In the genomic region with DNA sequence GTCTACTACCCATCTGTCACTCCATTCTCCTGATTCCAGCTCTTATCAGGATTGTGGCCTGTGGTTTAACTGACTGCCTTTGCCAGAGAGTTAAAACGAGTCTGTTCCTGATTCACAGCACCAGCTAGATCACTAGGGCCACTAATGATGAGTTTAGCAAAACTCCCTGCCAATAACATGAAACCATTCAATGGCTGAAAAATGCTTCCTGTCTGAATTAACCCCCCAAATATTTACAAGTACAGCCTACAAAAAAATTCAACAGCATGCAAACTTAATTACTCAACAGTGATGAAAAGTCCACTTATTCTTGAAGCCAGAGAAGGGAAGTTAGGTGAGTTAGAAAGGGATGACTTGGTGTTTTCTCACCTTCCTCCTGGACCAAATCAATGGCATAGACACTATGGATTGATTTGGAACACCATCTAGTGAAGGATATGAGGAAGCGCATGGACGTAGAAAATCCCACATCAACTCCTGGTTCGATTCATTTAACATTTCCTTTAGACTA, we compare ENCODE assay signal across 9 cellular contexts.
DNase-seq lines count a peak whose midpoint lies in the region; ATAC-seq and TF ChIP-seq lines count a peak whose summit lies in the region.
"Had no signal": no experiment of that assay in that cellular context is flagged by ENCODE, and none has a peak within 500 bp of the region (broad histone marks: within the 10 kb centered on the region; RNA-seq: fewer than 3 reads in every experiment).

No MANE protein-coding gene starts in this region.

- H2AFZ ChIP-seq in Loucy (ENCODE audit: low read length) (no peak overlapping the region), mammary epithelial cell (ENCODE audit: low read depth, low read length) (no peak overlapping the region)

- WGBS in mammary epithelial cell (ENCODE audit: low coverage, missing lambda C conversion rate): 67% methylated on average over 4 of the region's 4 CpGs

- H4K20me1 ChIP-seq in BLaER1 treated with 17β-estradiol and CSF1 and Interleukin-3, amounts not matched to agents 10 nM and 100 nM: no peaks in the 10 kb centered on the region
- H4K20me1 ChIP-seq in Loucy (ENCODE audit: insufficient read depth, low read length, poor library complexity, severe bottlenecking) (no peaks in the 10 kb centered on the region), mammary epithelial cell (ENCODE audit: insufficient read depth, low read length) (no peaks in the 10 kb centered on the region)

- no peaks in the 10 kb centered on the region for H3K27me3 ChIP-seq in BLaER1 treated with 17β-estradiol and CSF1 and Interleukin-3, amounts not matched to agents 10 nM and 100 nM
- H3K27me3 ChIP-seq in Loucy (ENCODE audit: insufficient read depth, low read length, poor library complexity, severe bottlenecking) (no peaks in the 10 kb centered on the region), mammary epithelial cell (ENCODE audit: insufficient read depth, low read length) (no peaks in the 10 kb centered on the region), lower lobe of right lung (ENCODE audit: low read depth) (no peaks in the 10 kb centered on the region), Peyer's patch (no peaks in the 10 kb centered on the region)
- H3K27me3 ChIP-seq: SJCRH30 had no signal

- no peak overlapping the region for H3K4me3 ChIP-seq in BLaER1 treated with 17β-estradiol and CSF1 and Interleukin-3, amounts not matched to agents 10 nM and 100 nM
- H3K4me3 ChIP-seq in Loucy (ENCODE audit: low read length, poor library complexity, severe bottlenecking): no peak overlapping the region
- no peak overlapping the region for H3K4me3 ChIP-seq in mammary epithelial cell (replicated peaks in 1 of 3; ENCODE audit: insufficient read depth in 1 of 3, low read depth in 2 of 3, low read length in 3 of 3)
- H3K4me3 ChIP-seq in lower lobe of right lung: no peak overlapping the region
- H3K4me3 ChIP-seq in Peyer's patch: no peak overlapping the region
- H3K4me3 ChIP-seq: SJCRH30 had no signal

- dilution Hi-C loops in mammary epithelial cell (cut with HindIII; ENCODE audit: low sequenced_read_pairs): no loop called here

- H3K9me3 ChIP-seq in BLaER1 treated with 17β-estradiol and CSF1 and Interleukin-3, amounts not matched to agents 10 nM and 100 nM (replicated peaks in 1 of 11): no peaks in the 10 kb centered on the region
- H3K9me3 ChIP-seq in Loucy (ENCODE audit: insufficient read depth, low read depth, low read length) (no peaks in the 10 kb centered on the region), mammary epithelial cell (replicated peaks; ENCODE audit: insufficient read depth, low read length) (no peaks in the 10 kb centered on the region), lower lobe of right lung (no peaks in the 10 kb centered on the region), Peyer's patch (no peaks in the 10 kb centered on the region)
- H3K9me3 ChIP-seq: SJCRH30 had no signal

- ATAC-seq in lower lobe of right lung (no peak), HG03469 (IDR thresholded peaks at IDR 0.05; ENCODE audit: unreplicated experiment) (no peak)

- H3K4me1 ChIP-seq in BLaER1 treated with 17β-estradiol and CSF1 and Interleukin-3, amounts not matched to agents 10 nM and 100 nM: peaks cover 24 to 46% (median 38%) of the 10 kb centered on the region in 10 experiments
- H3K4me1 ChIP-seq in Loucy (ENCODE audit: insufficient read depth, low read length, poor library complexity, severe bottlenecking) (peaks cover 19% of the 10 kb centered on the region), mammary epithelial cell (ENCODE audit: insufficient read depth, low read length) (peaks cover 28% of the 10 kb centered on the region), lower lobe of right lung (peaks cover 10% of the 10 kb centered on the region), Peyer's patch (no peaks in the 10 kb centered on the region)
- H3K4me1 ChIP-seq: SJCRH30 had no signal

- peak; percentile 66 for TF ChIP-seq CTCF in Loucy (conservative IDR thresholded peaks at IDR 0.05; ENCODE audit: low read length)
- TF ChIP-seq CTCF in mammary epithelial cell (conservative IDR thresholded peaks at IDR 0.05 in 1 of 2, IDR thresholded peaks at IDR 0.05 in 1 of 2; ENCODE audit: extremely low read depth in 1 of 2, insufficient read depth in 1 of 2, low read depth in 1 of 2, low read length in 2 of 2): peak; percentile 56 to 62
- TF ChIP-seq CTCF in lower lobe of right lung (IDR thresholded peaks at IDR 0.05): peak; percentile 35
- peak in 3 of 6 experiments; percentile 38 to 52 (median 46) for TF ChIP-seq CTCF in Peyer's patch (IDR thresholded peaks at IDR 0.05)

- CTCF ChIA-PET in mammary epithelial cell (lab: Charles Lee; ENCODE audit: low non-redundant PET): interaction anchor here (0.5 kb wide), 1 partner anchor 549 kb away, joined by 3 read pairs; no protein-coding TSS in a partner anchor

- H3K79me2 ChIP-seq in Loucy (ENCODE audit: insufficient read depth, low read length): no peaks in the 10 kb centered on the region
- no peaks in the 10 kb centered on the region for H3K79me2 ChIP-seq in mammary epithelial cell (ENCODE audit: insufficient read depth, low read length)

- no peaks in the 10 kb centered on the region for H3K9me2 ChIP-seq in Loucy (replicated peaks; ENCODE audit: low read depth, low read length)

- no peak overlapping the region for H3K9ac ChIP-seq in BLaER1 treated with 17β-estradiol and CSF1 and Interleukin-3, amounts not matched to agents 10 nM and 100 nM
- H3K9ac ChIP-seq in Loucy (ENCODE audit: low read depth, low read length, poor library complexity, severe bottlenecking) (no peak overlapping the region), mammary epithelial cell (ENCODE audit: insufficient read depth, low read length) (no peak overlapping the region)

- H3F3A ChIP-seq in Loucy (ENCODE audit: low read depth): no peaks in the 10 kb centered on the region

- no TSS peak for BruUV-seq in mammary epithelial cell (replicated peaks; lab: Mats Ljungman, UMichigan)

- in situ Hi-C loops in mammary epithelial cell (cut with MboI; ENCODE audit: low sequenced_read_pairs in 2 of 2): no loop called here

- DNase-seq in mammary epithelial cell (peak; percentile 74), lower lobe of right lung (no peak), Peyer's patch (no peak), NCI-H510A treated with DMSO at 0.1 percent for 48 hours (lab: John Stamatoyannopoulos, UW) (no peak)
- DNase-seq in activated naive CD4-positive, alpha-beta T cell (lab: John Stamatoyannopoulos, UW): no peak

- H3K27ac ChIP-seq in BLaER1 treated with 17β-estradiol and CSF1 and Interleukin-3, amounts not matched to agents 10 nM and 100 nM: no peak overlapping the region
- H3K27ac ChIP-seq in mammary epithelial cell (ENCODE audit: insufficient read depth, low read depth, low read length) (no peak overlapping the region), lower lobe of right lung (no peak overlapping the region), Peyer's patch (no peak overlapping the region)
- H3K27ac ChIP-seq: SJCRH30 had no signal

- TF ChIP-seq POLR2A in Peyer's patch (IDR thresholded peaks at IDR 0.05): no peak

- H3K36me3 ChIP-seq in BLaER1 treated with 17β-estradiol and CSF1 and Interleukin-3, amounts not matched to agents 10 nM and 100 nM: no peaks in the 10 kb centered on the region
- H3K36me3 ChIP-seq in Loucy (ENCODE audit: insufficient read depth, low read length) (no peaks in the 10 kb centered on the region), mammary epithelial cell (ENCODE audit: insufficient read depth, low read length) (no peaks in the 10 kb centered on the region), lower lobe of right lung (no peaks in the 10 kb centered on the region), Peyer's patch (no peaks in the 10 kb centered on the region)
- H3K36me3 ChIP-seq: SJCRH30 had no signal

- intact Hi-C loops in mammary epithelial cell (cut with micrococcal nuclease): loop anchor here (1.0 to 5.0 kb wide), 5 partner anchors 55 to 706 kb away; partner anchors contain the start of gene TGFBR2
- intact Hi-C loops in lower lobe of right lung (cut with DNase I): no loop called here

- peak overlapping the region in 9 of 11 experiments; percentile 18 to 71 (median 38); a peak in 14 of 22 replicates for H3K4me2 ChIP-seq in BLaER1 treated with 17β-estradiol and CSF1 and Interleukin-3, amounts not matched to agents 10 nM and 100 nM
- no peak overlapping the region for H3K4me2 ChIP-seq in Loucy (ENCODE audit: low read depth, low read length, poor library complexity, severe bottlenecking)
- no peak overlapping the region for H3K4me2 ChIP-seq in mammary epithelial cell (ENCODE audit: insufficient read depth, low read depth, low read length)

Comparison
In these comparisons a context has a peak if more than half of its experiments do, and no peak if none do; other contexts are left out.
1. H3K4me2 ChIP-seq: peak in BLaER1 treated with 17β-estradiol and CSF1 and Interleukin-3, amounts not matched to agents 10 nM and 100 nM (9 of 11); none in Loucy (single experiment) and mammary epithelial cell (single experiment).